Comparison of ENCODE assay signal across 18 cellular contexts in the genomic region with DNA sequence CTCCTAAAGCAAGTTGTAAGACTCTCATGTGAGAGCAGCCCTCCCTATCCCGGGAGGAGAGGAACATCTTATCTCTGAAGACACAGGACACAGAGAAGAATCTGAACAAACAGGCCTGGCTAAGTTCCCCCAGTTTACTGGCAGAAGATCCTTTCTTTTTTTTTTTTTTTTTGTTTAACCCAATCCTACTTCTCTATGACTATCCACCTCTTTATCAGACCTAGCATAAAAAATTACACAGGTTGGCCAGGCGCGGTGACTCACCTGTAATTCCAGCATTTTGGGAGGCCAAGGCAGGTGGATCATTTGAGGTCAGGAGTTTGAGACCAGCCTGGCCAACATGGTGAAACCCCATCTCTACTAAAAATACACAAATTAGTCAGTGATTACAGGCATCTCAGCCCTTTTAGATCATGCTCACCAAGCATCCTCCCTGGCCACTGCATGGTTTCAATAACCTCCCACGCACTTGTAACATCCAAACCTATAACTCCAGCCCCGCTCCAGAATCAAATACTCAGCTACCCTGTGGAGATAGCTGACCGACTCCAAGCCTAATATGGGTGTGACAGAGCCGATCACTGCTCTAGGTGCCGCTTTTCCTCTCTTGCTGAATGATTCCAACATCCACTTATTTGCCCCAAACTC. TPM values are rescaled to one million over a fixed set of nuclear protein-coding genes. Genes with fewer than 3 reads are reported as not detected.
DNase-seq lines count a peak whose midpoint lies in the region; ATAC-seq, FAIRE-seq and TF ChIP-seq lines count a peak whose summit lies in the region.
"Had no signal": no experiment of that assay in that cellular context is flagged by ENCODE, and none has a peak within 500 bp of the region (broad histone marks: within the 10 kb centered on the region; RNA-seq: fewer than 3 reads in every experiment).

No MANE protein-coding gene starts in this region.

- H3K27me3 ChIP-seq in testis, result no peaks in the 10 kb centered on the region

- no peaks in the 10 kb centered on the region for H3K4me1 ChIP-seq in testis

- TF ChIP-seq POLR2A in testis (IDR thresholded peaks at IDR 0.05), result no peak

- peak; percentile 24 for DNase-seq in left cardiac atrium
- no peak for DNase-seq in cardiac septum (ENCODE audit: low spot score)
- peak; percentile 18 for DNase-seq in kidney tubule cell (ENCODE audit: low spot score)
- peak; percentile 35 for DNase-seq in testis
- DNase-seq in urothelium cell line (ENCODE audit: low spot score), result no peak
- DNase-seq in NCI-H345 (lab: John Stamatoyannopoulos, UW), result no peak
- DNase-seq in activated T-cell treated with anti-CD3 and anti-CD28 coated beads, Interleukin-2, amount 50 U/mL, for 48 hours, result no peak
- DNase-seq: CD8-positive, alpha-beta T cell; COR-L47; DND-41; GF-D8; GM23248 had no signal

- no peaks in the 10 kb centered on the region for H3K36me3 ChIP-seq in testis (ENCODE audit: low read depth, missing control alignments)

- H3K9me3 ChIP-seq in testis, result no peaks in the 10 kb centered on the region

- TF ChIP-seq CTCF in testis (IDR thresholded peaks at IDR 0.05), result no peak

- FAIRE-seq in urothelium cell line (lab: Jason Lieb, UNC), result no peak
- FAIRE-seq: D721Med, H54 had no signal

- ATAC-seq in left cardiac atrium, result peak; percentile 38 to 94
- ATAC-seq: CD8-positive, alpha-beta T cell had no signal

- H3K4me3 ChIP-seq in testis, result no peak overlapping the region
- H3K4me3 ChIP-seq: GM23248 had no signal

- WGBS in testis, 2 donors, result 58% methylated on average over 8 of the region's 8 CpGs

- H3K27ac ChIP-seq in testis, result no peak overlapping the region
- H3K27ac ChIP-seq: 22Rv1, GM23248 had no signal

- intact Hi-C loops in left cardiac atrium (cut with DNase I) (no loop called here), cardiac septum (cut with DNase I) (no loop called here), testis (cut with DNase I; ENCODE audit: low total_unique reads) (no loop called here)

RNA-seq across cellular contexts. Expression of gene MUC16, which starts 27.3 kb away (rescaled TPM):
- total RNA-seq in left cardiac atrium (1 to 10 TPM; 1.3 to 1.7 TPM), cardiac septum (0.03 TPM), testis (1 to 10 TPM; 2.6 to 4.0 TPM)
- 4.8 TPM for polyA plus RNA-seq in testis (ENCODE audit: insufficient read depth, low read depth, low replicate concordance)
- total RNA-seq: A673, GM23248 had no signal
- polyA plus RNA-seq: BJ, CD14-positive monocyte, GM23248 had no signal

RNA-seq across cellular contexts. Expression of gene OR1M1, which starts 49.3 kb away (rescaled TPM):
- total RNA-seq in left cardiac atrium, result not detected
- total RNA-seq in cardiac septum, result not detected
- under 1 TPM in 1 of 2 donors, not detected in 1; 0.12 TPM for total RNA-seq in testis
- not detected for polyA plus RNA-seq in testis (ENCODE audit: insufficient read depth, low read depth, low replicate concordance)
- total RNA-seq: A673; CD8-positive, alpha-beta T cell; GM23248 had no signal
- polyA plus RNA-seq: BJ, CD14-positive monocyte, GM23248 had no signal

Comparison
In these comparisons a context has a peak if more than half of its experiments do, and no peak if none do; other contexts are left out.
1. DNase-seq: peak in left cardiac atrium (single experiment), kidney tubule cell (single experiment) and testis (single experiment); none in cardiac septum (single experiment), urothelium cell line (single experiment), NCI-H345 (single experiment) and activated T-cell treated with anti-CD3 and anti-CD28 coated beads, Interleukin-2, amount 50 U/mL, for 48 hours (0 of 2).